24 cellular contexts compared by ENCODE assay signal in genomic region chr7:67523706-67524105, GRCh38.
"Had no signal": no experiment of that assay in that cellular context is flagged by ENCODE, and none has a peak within 500 bp of the region (broad histone marks: within the 10 kb centered on the region; RNA-seq: fewer than 3 reads in every experiment).

No MANE protein-coding gene starts in this region.

- H3K27ac Mint-ChIP-seq: mesothelial cell of epicardium, naive B cell had no signal

- ATAC-seq: esophagus mucosa, gastrocnemius medialis, heart right ventricle, left cardiac atrium, left lung, left ventricle myocardium superior, lower lobe of right lung, mucosa of descending colon had no signal

- H3K9me3 ChIP-seq: esophagus squamous epithelium, gastrocnemius medialis, left lung, lower lobe of right lung, mucosa of descending colon had no signal

- H3K36me3 ChIP-seq: esophagus squamous epithelium, gastrocnemius medialis, heart right ventricle, left lung, lower lobe of right lung had no signal

- H3K27me3 ChIP-seq: dorsolateral prefrontal cortex, gastrocnemius medialis, heart right ventricle, left lung had no signal

- H3K36me3 Mint-ChIP-seq: mesothelial cell of epicardium, naive B cell had no signal

- H3K4me3 Mint-ChIP-seq: mesothelial cell of epicardium, naive B cell had no signal

- H3K4me3 ChIP-seq: coronary artery, dorsolateral prefrontal cortex, esophagus squamous epithelium, gastrocnemius medialis, heart right ventricle, left lung, lower lobe of right lung, mucosa of descending colon had no signal

- H3K27ac ChIP-seq: coronary artery, dorsolateral prefrontal cortex, epithelial cell of prostate, esophagus squamous epithelium, gastrocnemius medialis, heart right ventricle, left lung, lower lobe of right lung had no signal

- H3K4me1 ChIP-seq: left lung, lower lobe of right lung had no signal

- H3K27me3 Mint-ChIP-seq: naive B cell had no signal

- DNase-seq: dermis blood vessel endothelial cell; dorsolateral prefrontal cortex; effector CD4-positive, alpha-beta T cell; effector memory CD4-positive, alpha-beta T cell; erythroblast; esophagus squamous epithelium; foreskin fibroblast; foreskin melanocyte; gastrocnemius medialis; glutamatergic neuron; head of caudate nucleus; heart right ventricle; hippocampal formation; left cardiac atrium; left lung; left ventricle myocardium superior; lower lobe of right lung; mesenchymal stem cell; mucosa of descending colon; naive B cell had no signal

- H3K4me1 Mint-ChIP-seq: naive B cell had no signal
